In the genomic region with DNA sequence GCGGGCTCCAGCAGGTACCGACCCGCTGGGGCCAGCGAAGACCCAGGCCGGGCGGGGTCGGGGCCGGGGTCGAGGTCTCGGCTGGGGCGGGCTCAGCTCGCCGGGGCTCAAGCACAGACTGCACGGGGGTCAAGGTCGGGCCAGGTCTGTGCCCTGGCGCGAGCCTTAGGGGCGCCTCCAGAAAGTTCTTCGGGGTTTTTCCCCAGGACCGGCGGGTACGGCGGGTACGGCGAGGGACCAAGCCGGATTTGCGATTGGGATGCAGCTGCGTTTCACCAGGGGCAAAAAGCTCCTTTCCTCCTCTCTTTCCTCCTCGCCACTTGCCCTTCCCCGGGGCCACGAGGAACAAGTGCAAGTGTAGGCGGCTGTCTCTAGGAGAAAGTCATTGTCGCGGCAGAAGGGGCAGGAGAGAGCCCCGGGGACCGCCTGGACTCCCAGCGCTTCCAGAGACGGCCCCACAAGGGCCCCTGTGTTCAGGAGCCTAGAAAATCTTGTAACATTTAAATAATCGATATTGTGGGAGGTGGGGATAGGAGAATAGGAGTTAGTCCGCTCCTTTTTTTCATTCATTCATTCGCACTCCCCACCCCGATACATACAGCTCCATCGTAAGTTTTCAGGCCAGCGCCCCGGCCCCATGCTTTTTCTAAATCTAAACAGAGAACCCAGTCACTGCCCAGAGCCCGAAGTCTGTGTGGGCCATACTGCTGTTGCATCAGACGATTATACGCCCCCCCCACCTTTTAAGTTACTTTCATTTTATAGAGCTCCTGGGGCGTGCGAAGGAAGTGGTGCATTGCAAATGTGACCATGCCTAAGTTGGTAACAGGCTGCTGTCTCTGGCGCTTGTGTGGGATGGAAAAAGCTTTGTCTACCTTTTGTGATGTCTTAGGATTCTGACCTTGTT, we compare ENCODE assay signal across 1 cellular context.
TF ChIP-seq lines count a peak whose summit lies in the region.

No MANE protein-coding gene starts in this region.

TF ChIP-seq in WTC11, 78 proteins besides CTCF, POLR2A, EP300 and RAD21 (continued from another document):
- TF ChIP-seq, protein P1, sequence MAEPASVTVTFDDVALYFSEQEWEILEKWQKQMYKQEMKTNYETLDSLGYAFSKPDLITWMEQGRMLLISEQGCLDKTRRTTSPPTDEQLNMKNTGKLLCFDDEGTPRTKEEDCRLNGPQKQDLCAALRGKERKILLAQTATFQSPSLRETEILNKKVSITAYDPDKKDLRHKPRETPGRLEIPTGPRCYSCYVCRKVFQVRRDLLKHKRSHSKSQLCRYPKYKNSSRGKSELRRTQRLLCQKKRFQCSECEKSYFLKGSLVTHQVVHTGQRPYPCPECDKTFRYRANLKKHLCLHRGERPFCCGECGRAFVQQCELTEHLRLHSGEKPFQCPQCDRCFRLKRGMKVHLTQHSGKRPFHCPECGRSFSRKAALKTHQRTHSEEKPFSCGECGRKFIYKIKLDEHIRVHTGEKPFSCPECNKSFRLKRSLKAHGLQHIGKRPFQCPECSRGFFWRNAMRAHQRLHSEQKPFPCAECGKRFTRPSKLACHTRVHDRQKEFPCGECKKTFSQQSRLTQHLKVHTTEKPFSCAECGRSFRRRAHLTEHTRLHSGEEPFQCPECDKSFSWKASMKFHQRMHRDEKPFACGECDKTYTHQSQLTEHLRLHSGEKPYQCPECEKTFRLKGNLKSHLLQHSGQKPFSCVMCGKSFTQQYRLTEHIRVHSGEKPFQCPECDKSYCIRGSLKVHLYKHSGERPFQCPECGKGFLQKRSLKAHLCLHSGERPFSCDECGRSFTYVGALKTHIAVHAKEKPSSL (CRISPR knock-in tag; conservative IDR thresholded peaks at IDR 0.05), result no peak
- TF ChIP-seq HMGA2 (CRISPR knock-in tag; IDR thresholded peaks at IDR 0.05), result no peak
- TF ChIP-seq SMAD3 (CRISPR knock-in tag; IDR thresholded peaks at IDR 0.05; ENCODE audit: borderline replicate concordance), result no peak
- no peak for TF ChIP-seq ATF1 (CRISPR knock-in tag; IDR thresholded peaks at IDR 0.05)
- no peak for TF ChIP-seq TEAD1 (CRISPR knock-in tag; IDR thresholded peaks at IDR 0.05)
- 0 out of 2 replicates have a peak, but pooled peaks have one; percentile 1 for TF ChIP-seq ZNF416 (CRISPR knock-in tag; IDR thresholded peaks at IDR 0.05)
- 0 out of 2 replicates have a peak, but pooled peaks have one; percentile 27 for TF ChIP-seq SP1 (CRISPR knock-in tag; conservative IDR thresholded peaks at IDR 0.05)
- 0 out of 2 replicates have a peak, but pooled peaks have one; percentile 3 for TF ChIP-seq KAT7 (CRISPR knock-in tag; IDR thresholded peaks at IDR 0.05; ENCODE audit: borderline replicate concordance)
- TF ChIP-seq, protein P2, sequence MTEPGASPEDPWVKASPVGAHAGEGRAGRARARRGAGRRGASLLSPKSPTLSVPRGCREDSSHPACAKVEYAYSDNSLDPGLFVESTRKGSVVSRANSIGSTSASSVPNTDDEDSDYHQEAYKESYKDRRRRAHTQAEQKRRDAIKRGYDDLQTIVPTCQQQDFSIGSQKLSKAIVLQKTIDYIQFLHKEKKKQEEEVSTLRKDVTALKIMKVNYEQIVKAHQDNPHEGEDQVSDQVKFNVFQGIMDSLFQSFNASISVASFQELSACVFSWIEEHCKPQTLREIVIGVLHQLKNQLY (CRISPR knock-in tag; IDR thresholded peaks at IDR 0.05), result no peak
TF ChIP-seq in WTC11: peak in this region for 14.
